ENCODE assay signal across 8 cellular contexts in the genomic region with DNA sequence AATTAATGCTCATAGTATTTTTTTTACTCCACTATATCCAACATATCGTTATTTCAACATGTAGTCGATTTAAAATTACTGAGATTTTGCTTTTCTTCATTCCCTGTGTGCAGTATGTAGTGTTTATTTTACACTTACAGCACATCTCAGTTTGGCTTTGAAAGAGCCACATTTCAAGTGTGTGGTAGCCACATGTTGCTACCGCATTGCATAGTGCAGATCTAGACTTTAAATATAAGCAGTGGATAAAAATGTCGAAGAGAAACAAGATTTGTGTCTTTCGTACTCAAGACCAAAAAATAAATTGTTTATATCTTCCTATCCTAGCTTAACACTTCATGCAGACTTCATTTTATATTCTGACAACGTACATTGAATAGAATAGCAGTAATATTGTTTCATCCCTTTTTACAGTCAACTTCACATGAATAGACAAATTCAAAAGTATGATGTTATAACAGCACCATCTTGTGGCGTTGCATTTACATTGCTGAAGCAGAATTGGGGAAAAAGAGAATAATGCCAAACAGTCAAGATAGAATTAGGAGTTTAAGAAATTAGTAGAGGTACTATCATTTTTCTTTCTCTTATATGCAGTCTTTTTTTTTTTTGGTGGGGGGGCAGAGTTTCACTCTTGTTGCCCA. TPM values are rescaled to one million over a fixed set of nuclear protein-coding genes. Genes with fewer than 3 reads are reported as not detected.
A peak's percentile ranks its signal among the peaks of the same experiment; 100 is the strongest.
DNase-seq lines count a peak whose midpoint lies in the region; ATAC-seq, FAIRE-seq and TF ChIP-seq lines count a peak whose summit lies in the region.

No MANE protein-coding gene starts in this region.

- H3K9me2 ChIP-seq in PC-9 (ENCODE audit: insufficient read depth), result no peaks in the 10 kb centered on the region

- DNase-seq in AML-193 (lab: John Stamatoyannopoulos, UW) (peak; percentile 63 to 66), GM18507 (ENCODE audit: extremely low spot score, insufficient read length, low read depth) (no peak), PC-9 (no peak), fibroblast of villous mesenchyme (ENCODE audit: low read depth) (peak; percentile 50)
- no peak for DNase-seq in activated naive CD4-positive, alpha-beta T cell treated with anti-CD3 and anti-CD28 coated beads, Interleukin-2, amount 50 U/mL, for 16 hours

- no peak overlapping the region for H3K27ac ChIP-seq in PC-9

- H3K27me3 ChIP-seq in PC-9 (ENCODE audit: insufficient read depth, low read depth), result no peaks in the 10 kb centered on the region

- H3K4me3 ChIP-seq in PC-9, result no peak overlapping the region
- H3K4me3 ChIP-seq in fibroblast of villous mesenchyme (ENCODE audit: low read depth, low read length), result no peak overlapping the region

- FAIRE-seq in GM18507 (lab: Jason Lieb, UNC), result peak; percentile 57

- H3K79me2 ChIP-seq in PC-9 (ENCODE audit: low read depth), result no peaks in the 10 kb centered on the region

- H3F3A ChIP-seq in PC-9 (ENCODE audit: insufficient read depth, low read depth), result peaks cover 13% of the 10 kb centered on the region; the same call in 1 of the 2 replicates

- TF ChIP-seq CTCF in PC-9 (conservative IDR thresholded peaks at IDR 0.05) (peak; percentile 61), fibroblast of villous mesenchyme (IDR thresholded peaks at IDR 0.05; ENCODE audit: insufficient read depth, low read depth, low read length) (peak; percentile 62)

- no peak overlapping the region for H3K4me2 ChIP-seq in PC-9

- ATAC-seq in GM21737 (IDR thresholded peaks at IDR 0.05; ENCODE audit: unreplicated experiment) (no peak), HG03469 (IDR thresholded peaks at IDR 0.05; ENCODE audit: unreplicated experiment) (no peak), HG02642 (IDR thresholded peaks at IDR 0.05; ENCODE audit: poor library complexity, unreplicated experiment) (no peak)

- POLR2A ChIA-PET in PC-9 (lab: Charles Lee; ENCODE audit: unreplicated experiment), result interaction anchor here (0.6 kb wide), 1 partner anchor 1744 kb away, joined by 3 read pairs; no protein-coding TSS in a partner anchor

- BruUV-seq in PC-9 (replicated peaks; lab: Mats Ljungman, UMichigan), result no TSS peak

- no peaks in the 10 kb centered on the region for H3K36me3 ChIP-seq in PC-9 (ENCODE audit: low read depth)

- H4K20me1 ChIP-seq in PC-9 (ENCODE audit: insufficient read depth), result no peaks in the 10 kb centered on the region

- H3K9me3 ChIP-seq in PC-9 (ENCODE audit: insufficient read depth, low read depth), result no peaks in the 10 kb centered on the region

- intact Hi-C loops in PC-9 (cut with micrococcal nuclease; ENCODE audit: unreplicated experiment), result no loop called here

- H3K4me1 ChIP-seq in PC-9 (replicated peaks; ENCODE audit: insufficient read depth), result peaks cover 15% of the 10 kb centered on the region; the same call in 1 of the 2 replicates

- CTCF ChIA-PET in PC-9 (lab: Charles Lee), result interaction anchor here (1.3 kb wide), 1 partner anchor 91 kb away, joined by 7 read pairs; no protein-coding TSS in a partner anchor

- H2AFZ ChIP-seq in PC-9, result no peak overlapping the region

RNA-seq across cellular contexts. Expression of gene FBXO5, which starts 29.9 kb away (rescaled TPM):
- total RNA-seq in PC-9 (2021) (14.8 and 20.6 TPM in 2 replicates), fibroblast of villous mesenchyme (15.5 and 22.5 TPM in 2 replicates)

RNA-seq across cellular contexts. Expression of gene MTRF1L, which starts 49.5 kb away (rescaled TPM):
- total RNA-seq in PC-9 (2021), result 5.7 and 8.0 TPM in 2 replicates
- 19.3 and 28.9 TPM in 2 replicates for total RNA-seq in fibroblast of villous mesenchyme

Comparison
In these comparisons a context has a peak if more than half of its experiments do, and no peak if none do; other contexts are left out.
1. DNase-seq: peak in AML-193 (2 of 2) and fibroblast of villous mesenchyme (single experiment); none in GM18507 (single experiment), PC-9 (0 of 2) and activated naive CD4-positive, alpha-beta T cell treated with anti-CD3 and anti-CD28 coated beads, Interleukin-2, amount 50 U/mL, for 16 hours (single experiment).